In genomic region chr19:16572332-16573211, GRCh38 we compare ENCODE assay signal across 1 cellular context.
TF ChIP-seq lines count a peak whose summit lies in the region.

SLC35E1 (minus strand) TSS chr19:16572415; CDS start chr19:16572364, 51 bp downstream.

TF ChIP-seq in HepG2, 621 proteins besides CTCF, POLR2A, EP300 and RAD21 (continued from another document and continues in another):
- TF ChIP-seq PCBP1 (IDR thresholded peaks at IDR 0.05; ENCODE audit: borderline replicate concordance, low read depth, low read length) (0 out of 2 replicates have a peak, but pooled peaks have one; percentile 68), ZNF251 (CRISPR knock-in tag; IDR thresholded peaks at IDR 0.05) (no peak), ZZZ3 (CRISPR knock-in tag; IDR thresholded peaks at IDR 0.05; ENCODE audit: borderline replicate concordance) (peak; percentile 89; the same call in 1 of the 2 replicates), DMAP1 (CRISPR knock-in tag; IDR thresholded peaks at IDR 0.05) (peak; percentile 71; the same call in 1 of the 2 replicates), ATF7-NPFF (CRISPR knock-in tag; IDR thresholded peaks at IDR 0.05; ENCODE audit: low read depth) (no peak), THAP9 (CRISPR knock-in tag; IDR thresholded peaks at IDR 0.05; ENCODE audit: borderline replicate concordance) (peak; percentile 90), CCDC6 (CRISPR knock-in tag; IDR thresholded peaks at IDR 0.05) (no peak), ZNF83 (CRISPR knock-in tag; IDR thresholded peaks at IDR 0.05; ENCODE audit: borderline replicate concordance) (no peak), KDM2A (CRISPR knock-in tag; IDR thresholded peaks at IDR 0.05; ENCODE audit: borderline replicate concordance, low read depth) (peak; percentile 84), U2AF2 (IDR thresholded peaks at IDR 0.05; ENCODE audit: low read depth, low read length) (no peak), SALL1 (CRISPR knock-in tag; IDR thresholded peaks at IDR 0.05) (peak; percentile 83), HNRNPK (IDR thresholded peaks at IDR 0.05; ENCODE audit: low read depth, low read length, poor library complexity, severe bottlenecking) (no peak), LRRFIP1 (CRISPR knock-in tag; conservative IDR thresholded peaks at IDR 0.05) (no peak), PAWR (CRISPR knock-in tag; IDR thresholded peaks at IDR 0.05; ENCODE audit: borderline replicate concordance) (no peak), HOXA7 (CRISPR knock-in tag; IDR thresholded peaks at IDR 0.05) (no peak), ISX (CRISPR knock-in tag; conservative IDR thresholded peaks at IDR 0.05) (0 out of 2 replicates have a peak, but pooled peaks have one; percentile 49), MAF1 (CRISPR knock-in tag; IDR thresholded peaks at IDR 0.05; ENCODE audit: borderline replicate concordance) (no peak), TP53 (CRISPR knock-in tag; conservative IDR thresholded peaks at IDR 0.05) (peak; percentile 83), NRL (CRISPR knock-in tag; IDR thresholded peaks at IDR 0.05; ENCODE audit: borderline replicate concordance) (peak; percentile 32; the same call in 1 of the 2 replicates), ZNF564 (CRISPR knock-in tag; IDR thresholded peaks at IDR 0.05) (no peak), ZBTB44 (CRISPR knock-in tag; IDR thresholded peaks at IDR 0.05) (no peak), RNF219 (CRISPR knock-in tag; IDR thresholded peaks at IDR 0.05) (no peak), SRY (CRISPR knock-in tag; IDR thresholded peaks at IDR 0.05) (0 out of 2 replicates have a peak, but pooled peaks have one; percentile 15), MIER3 (CRISPR knock-in tag; IDR thresholded peaks at IDR 0.05; ENCODE audit: borderline replicate concordance) (peak; percentile 75; the same call in 1 of the 2 replicates), STAT6 (CRISPR knock-in tag; IDR thresholded peaks at IDR 0.05; ENCODE audit: borderline replicate concordance) (peak; percentile 54; the same call in 1 of the 2 replicates), CEBPB (IDR thresholded peaks at IDR 0.05; ENCODE audit: borderline replicate concordance, low read depth, low read length) (no peak), MATR3 (CRISPR knock-in tag; IDR thresholded peaks at IDR 0.05) (no peak), NFRKB (IDR thresholded peaks at IDR 0.05) (no peak), IKZF4 (CRISPR knock-in tag; IDR thresholded peaks at IDR 0.05; ENCODE audit: borderline replicate concordance, low read depth, not compliant biosample characterization) (no peak), ATF1 (CRISPR knock-in tag; IDR thresholded peaks at IDR 0.05) (peak; percentile 96), MNT (IDR thresholded peaks at IDR 0.05) (peak; percentile 66), ZKSCAN8 (CRISPR knock-in tag; IDR thresholded peaks at IDR 0.05; ENCODE audit: borderline replicate concordance) (no peak), DMTF1 (CRISPR knock-in tag; IDR thresholded peaks at IDR 0.05) (no peak), ZNF549 (CRISPR knock-in tag; IDR thresholded peaks at IDR 0.05) (no peak), ZFP90 (CRISPR knock-in tag; IDR thresholded peaks at IDR 0.05; ENCODE audit: borderline replicate concordance) (no peak), SP5 (CRISPR knock-in tag; IDR thresholded peaks at IDR 0.05; ENCODE audit: borderline replicate concordance, low read depth) (peak; percentile 70), JUND (CRISPR knock-in tag; IDR thresholded peaks at IDR 0.05) (no peak), FOXP1 (IDR thresholded peaks at IDR 0.05) (no peak), FOXP1 (CRISPR knock-in tag; IDR thresholded peaks at IDR 0.05) (no peak), ASH2L (IDR thresholded peaks at IDR 0.05; ENCODE audit: insufficient read length, low read depth, low read length) (peak; percentile 69), ZFP91 (CRISPR knock-in tag; IDR thresholded peaks at IDR 0.05; ENCODE audit: borderline replicate concordance) (peak; percentile 68; the same call in 1 of the 2 replicates), ZNF543 (CRISPR knock-in tag; IDR thresholded peaks at IDR 0.05) (no peak), ZNF747 (CRISPR knock-in tag; IDR thresholded peaks at IDR 0.05; ENCODE audit: borderline replicate concordance) (no peak; the same call in 1 of the 2 replicates), CERS6 (CRISPR knock-in tag; IDR thresholded peaks at IDR 0.05) (no peak), YY1 (IDR thresholded peaks at IDR 0.05; ENCODE audit: insufficient read depth, insufficient replicate concordance, low read depth, low read length) (peak; percentile 57), MEIS1 (CRISPR knock-in tag; IDR thresholded peaks at IDR 0.05; ENCODE audit: borderline replicate concordance) (no peak; the same call in 1 of the 2 replicates), ARNT (IDR thresholded peaks at IDR 0.05) (no peak)
